27 cellular contexts compared by ENCODE assay signal in genomic region chr12:123502163-123502562, GRCh38. TPM values are rescaled to one million over a fixed set of nuclear protein-coding genes. Genes with fewer than 3 reads are reported as not detected.
A peak's percentile ranks its signal among the peaks of the same experiment; 100 is the strongest.
DNase-seq lines count a peak whose midpoint lies in the region; ATAC-seq, FAIRE-seq and TF ChIP-seq lines count a peak whose summit lies in the region.
"Had no signal": no experiment of that assay in that cellular context is flagged by ENCODE, and none has a peak within 500 bp of the region (broad histone marks: within the 10 kb centered on the region; RNA-seq: fewer than 3 reads in every experiment).

No MANE protein-coding gene starts in this region.

- H3K27me3 ChIP-seq in neural progenitor cell, result no peaks in the 10 kb centered on the region
- H3K27me3 ChIP-seq in gastroesophageal sphincter, result no peaks in the 10 kb centered on the region
- H3K27me3 ChIP-seq: BLaER1 treated with 17β-estradiol and CSF1 and Interleukin-3, amounts not matched to agents 10 nM and 100 nM had no signal

- peaks cover 10% of the 10 kb centered on the region for H3K27me3 Mint-ChIP-seq in neural progenitor cell (ENCODE audit: insufficient read depth, low read depth)
- no peaks in the 10 kb centered on the region for H3K27me3 Mint-ChIP-seq in activated CD8-positive, alpha-beta T cell treated with anti-CD3 and anti-CD28 coated beads, Interleukin-2, amount 10 ng/mL, durations not matched to agents 7 days and 5 days (ENCODE audit: low read depth)
- H3K27me3 Mint-ChIP-seq: CD8-positive, alpha-beta memory T cell had no signal

- no peak for ATAC-seq in activated CD8-positive, alpha-beta T cell treated with anti-CD3 and anti-CD28 coated beads, Interleukin-2, amount 10 ng/mL, durations not matched to agents 7 days and 5 days
- ATAC-seq in stimulated activated effector memory CD8-positive, alpha-beta T cell treated with anti-CD3 and anti-CD28 coated beads, Interleukin-12 subunit alpha, Interleukin-12 subunit beta, amount 100 ng/mL, for 72 hours, result no peak
- ATAC-seq in gastroesophageal sphincter, result no peak
- ATAC-seq: HCT116 had no signal

- no peak for TF ChIP-seq POLR2A in gastroesophageal sphincter (IDR thresholded peaks at IDR 0.05)

- H3K4me2 ChIP-seq in neural progenitor cell, result peak overlapping the region; percentile 29
- H3K4me2 ChIP-seq: BLaER1 treated with 17β-estradiol and CSF1 and Interleukin-3, amounts not matched to agents 10 nM and 100 nM had no signal

- TF ChIP-seq EP300 in gastroesophageal sphincter (IDR thresholded peaks at IDR 0.05), result no peak

- H3K36me3 Mint-ChIP-seq in neural progenitor cell, result peaks cover 34% of the 10 kb centered on the region
- no peaks in the 10 kb centered on the region for H3K36me3 Mint-ChIP-seq in activated CD8-positive, alpha-beta T cell treated with anti-CD3 and anti-CD28 coated beads, Interleukin-2, amount 10 ng/mL, durations not matched to agents 7 days and 5 days (ENCODE audit: low read depth)
- peaks cover 1% of the 10 kb centered on the region for H3K36me3 Mint-ChIP-seq in stimulated activated effector memory CD8-positive, alpha-beta T cell treated with anti-CD3 and anti-CD28 coated beads, Interleukin-12 subunit alpha, Interleukin-12 subunit beta, amount 100 ng/mL, for 72 hours

- 83 to 90% methylated on average over 8 to 9 of the region's 11 CpGs for WGBS in gastroesophageal sphincter (ENCODE audit: low coverage in 1 of 2), 2 donors

- no peak overlapping the region for H2AFZ ChIP-seq in neural progenitor cell (replicated peaks)

- H3K27ac Mint-ChIP-seq in neural progenitor cell, result peak overlapping the region; percentile 76
- H3K27ac Mint-ChIP-seq in activated CD8-positive, alpha-beta T cell treated with anti-CD3 and anti-CD28 coated beads, Interleukin-2, amount 10 ng/mL, durations not matched to agents 7 days and 5 days, result no peak overlapping the region
- no peak overlapping the region for H3K27ac Mint-ChIP-seq in stimulated activated effector memory CD8-positive, alpha-beta T cell treated with anti-CD3 and anti-CD28 coated beads, Interleukin-12 subunit alpha, Interleukin-12 subunit beta, amount 100 ng/mL, for 72 hours
- H3K27ac Mint-ChIP-seq: CD8-positive, alpha-beta memory T cell had no signal

- H3F3A ChIP-seq in neural progenitor cell (ENCODE audit: low read depth), result peaks cover 13% of the 10 kb centered on the region

- H3K9me3 Mint-ChIP-seq in neural progenitor cell, result no peaks in the 10 kb centered on the region
- H3K9me3 Mint-ChIP-seq in activated CD8-positive, alpha-beta T cell treated with anti-CD3 and anti-CD28 coated beads, Interleukin-2, amount 10 ng/mL, durations not matched to agents 7 days and 5 days (ENCODE audit: insufficient read depth), result no peaks in the 10 kb centered on the region
- no peaks in the 10 kb centered on the region for H3K9me3 Mint-ChIP-seq in stimulated activated effector memory CD8-positive, alpha-beta T cell treated with anti-CD3 and anti-CD28 coated beads, Interleukin-12 subunit alpha, Interleukin-12 subunit beta, amount 100 ng/mL, for 72 hours
- H3K9me3 Mint-ChIP-seq: CD8-positive, alpha-beta memory T cell had no signal

- FAIRE-seq in frontal cortex (lab: Jason Lieb, UNC), result peak; percentile 47
- FAIRE-seq: GM12891, GM18507, HTR-8/SVneo had no signal

- H4K20me1 ChIP-seq in neural progenitor cell (ENCODE audit: low read depth), result no peaks in the 10 kb centered on the region
- H4K20me1 ChIP-seq: BLaER1 treated with 17β-estradiol and CSF1 and Interleukin-3, amounts not matched to agents 10 nM and 100 nM had no signal

- POLR2A ChIA-PET in activated CD8-positive, alpha-beta T cell treated with anti-CD3 and anti-CD28 coated beads, Interleukin-2, amount 10 ng/mL, durations not matched to agents 7 days and 5 days (lab: Charles Lee), result no interaction called here

- H3K4me3 Mint-ChIP-seq in neural progenitor cell, result no peak overlapping the region
- H3K4me3 Mint-ChIP-seq in activated CD8-positive, alpha-beta T cell treated with anti-CD3 and anti-CD28 coated beads, Interleukin-2, amount 10 ng/mL, durations not matched to agents 7 days and 5 days, result no peak overlapping the region
- H3K4me3 Mint-ChIP-seq in stimulated activated effector memory CD8-positive, alpha-beta T cell treated with anti-CD3 and anti-CD28 coated beads, Interleukin-12 subunit alpha, Interleukin-12 subunit beta, amount 100 ng/mL, for 72 hours, result no peak overlapping the region
- H3K4me3 Mint-ChIP-seq: CD8-positive, alpha-beta memory T cell had no signal

- peaks cover 13% of the 10 kb centered on the region for H3K4me1 Mint-ChIP-seq in neural progenitor cell
- no peaks in the 10 kb centered on the region for H3K4me1 Mint-ChIP-seq in activated CD8-positive, alpha-beta T cell treated with anti-CD3 and anti-CD28 coated beads, Interleukin-2, amount 10 ng/mL, durations not matched to agents 7 days and 5 days (ENCODE audit: low read depth)
- H3K4me1 Mint-ChIP-seq in stimulated activated effector memory CD8-positive, alpha-beta T cell treated with anti-CD3 and anti-CD28 coated beads, Interleukin-12 subunit alpha, Interleukin-12 subunit beta, amount 100 ng/mL, for 72 hours, result no peaks in the 10 kb centered on the region
- H3K4me1 Mint-ChIP-seq: CD8-positive, alpha-beta memory T cell had no signal

- peak overlapping the region; percentile 80 for H3K27ac ChIP-seq in neural progenitor cell
- no peak overlapping the region for H3K27ac ChIP-seq in gastroesophageal sphincter
- H3K27ac ChIP-seq: BLaER1 treated with 17β-estradiol and CSF1 and Interleukin-3, amounts not matched to agents 10 nM and 100 nM had no signal

- no peaks in the 10 kb centered on the region for H3K79me2 ChIP-seq in neural progenitor cell (ENCODE audit: low read depth)

- H3K9me3 ChIP-seq in neural progenitor cell (ENCODE audit: low read depth) (no peaks in the 10 kb centered on the region), gastroesophageal sphincter (no peaks in the 10 kb centered on the region)

- CTCF ChIA-PET in activated CD8-positive, alpha-beta T cell treated with anti-CD3 and anti-CD28 coated beads, Interleukin-2, amount 10 ng/mL, durations not matched to agents 7 days and 5 days (lab: Charles Lee), result interaction anchor here (0.7 kb wide), 1 partner anchor 42 kb away, joined by 3 read pairs; no protein-coding TSS in a partner anchor

- no peak overlapping the region for H3K9ac ChIP-seq in neural progenitor cell
- H3K9ac ChIP-seq: BLaER1 treated with 17β-estradiol and CSF1 and Interleukin-3, amounts not matched to agents 10 nM and 100 nM had no signal

- H3K4me1 ChIP-seq in neural progenitor cell (peaks cover 13% of the 10 kb centered on the region), gastroesophageal sphincter (no peaks in the 10 kb centered on the region)
- H3K4me1 ChIP-seq: BLaER1 treated with 17β-estradiol and CSF1 and Interleukin-3, amounts not matched to agents 10 nM and 100 nM had no signal

- H3K4me3 ChIP-seq in neural progenitor cell (no peak overlapping the region), gastroesophageal sphincter (no peak overlapping the region)
- H3K4me3 ChIP-seq: BLaER1 treated with 17β-estradiol and CSF1 and Interleukin-3, amounts not matched to agents 10 nM and 100 nM had no signal

- H3K36me3 ChIP-seq in neural progenitor cell (no peaks in the 10 kb centered on the region), gastroesophageal sphincter (peaks cover 0 to 41% of the 10 kb centered on the region in 2 donors)

- DNase-seq in NCI-H146 treated with DMSO at 0.1 percent for 48 hours (lab: John Stamatoyannopoulos, UW; ENCODE audit: unreplicated experiment) (peak; percentile 7), frontal cortex (ENCODE audit: low spot score in 2 of 2) (peak in 1 of 2 donors; percentile 39), neural progenitor cell (ENCODE audit: low spot score) (peak; percentile 91), superior temporal gyrus (ENCODE audit: extremely low spot score) (peak; percentile 76), SK-N-DZ (ENCODE audit: low spot score) (no peak)
- DNase-seq in activated CD8-positive, alpha-beta T cell treated with anti-CD3 and anti-CD28 coated beads, Interleukin-2, amount 10 ng/mL, durations not matched to agents 7 days and 5 days, result no peak
- no peak for DNase-seq in stimulated activated effector memory CD8-positive, alpha-beta T cell treated with anti-CD3 and anti-CD28 coated beads, Interleukin-12 subunit alpha, Interleukin-12 subunit beta, amount 100 ng/mL, for 72 hours (ENCODE audit: low spot score in 2 of 2)
- DNase-seq: CD8-positive, alpha-beta memory T cell; DMS53; EL; GOT3; IMR-90; Kasumi-1; MM.1S; NCI-H1092; NCI-H1694; NCI-H2081 treated with DMSO at 0.1 percent for 48 hours; NCI-H446 treated with DMSO at 0.1 percent for 48 hours; NCI-H69; OCI-M1; SIG-M5 had no signal

- TF ChIP-seq CTCF in neural progenitor cell (IDR thresholded peaks at IDR 0.05), result no peak
- TF ChIP-seq CTCF in gastroesophageal sphincter (IDR thresholded peaks at IDR 0.05), result no peak

RNA-seq across cellular contexts. Expression of gene RILPL1, which starts 31.4 kb away (rescaled TPM):
- total RNA-seq in frontal cortex (3.7 TPM), neural progenitor cell (ENCODE audit: low replicate concordance) (13.8 and 16.7 TPM in 2 replicates), gastroesophageal sphincter (10 to 100 TPM; 10.8 to 46.1 (median 24.3) TPM)
- total RNA-seq in activated CD8-positive, alpha-beta T cell treated with anti-CD3 and anti-CD28 coated beads, Interleukin-2, amount 10 ng/mL, durations not matched to agents 7 days and 5 days, result under 1 TPM; 0.91 to 0.92 TPM
- polyA plus RNA-seq in SK-N-DZ (2014; cell fraction: cytosol; rRNA removed), result 6.5 and 10.1 TPM in 2 replicates
- polyA plus RNA-seq in SK-N-DZ (2014; cell fraction: nucleus; rRNA removed), result 10.5 and 12.5 TPM in 2 replicates

RNA-seq across cellular contexts. Expression of gene SNRNP35, which starts 44.2 kb away (rescaled TPM):
- total RNA-seq in frontal cortex (23.2 TPM), neural progenitor cell (ENCODE audit: low replicate concordance) (12.6 and 30.3 TPM in 2 replicates), gastroesophageal sphincter (10 to 100 TPM; 16.3 to 17.6 (median 17.5) TPM)
- 10 to 100 TPM; 22.9 to 24.1 TPM for total RNA-seq in activated CD8-positive, alpha-beta T cell treated with anti-CD3 and anti-CD28 coated beads, Interleukin-2, amount 10 ng/mL, durations not matched to agents 7 days and 5 days
- 30.5 and 38.9 TPM in 2 replicates for polyA plus RNA-seq in SK-N-DZ (2014; cell fraction: cytosol; rRNA removed)
- 19.8 and 25.5 TPM in 2 replicates for polyA plus RNA-seq in SK-N-DZ (2014; cell fraction: nucleus; rRNA removed)

Comparison
In these comparisons a context has a peak if more than half of its experiments do, and no peak if none do; other contexts are left out.
1. DNase-seq: peak in NCI-H146 treated with DMSO at 0.1 percent for 48 hours (single experiment), neural progenitor cell (single experiment) and superior temporal gyrus (single experiment); none in activated CD8-positive, alpha-beta T cell treated with anti-CD3 and anti-CD28 coated beads, Interleukin-2, amount 10 ng/mL, durations not matched to agents 7 days and 5 days (single experiment), stimulated activated effector memory CD8-positive, alpha-beta T cell treated with anti-CD3 and anti-CD28 coated beads, Interleukin-12 subunit alpha, Interleukin-12 subunit beta, amount 100 ng/mL, for 72 hours (0 of 2) and SK-N-DZ (single experiment).